Comparison of ENCODE assay signal across 18 cellular contexts in the genomic region with DNA sequence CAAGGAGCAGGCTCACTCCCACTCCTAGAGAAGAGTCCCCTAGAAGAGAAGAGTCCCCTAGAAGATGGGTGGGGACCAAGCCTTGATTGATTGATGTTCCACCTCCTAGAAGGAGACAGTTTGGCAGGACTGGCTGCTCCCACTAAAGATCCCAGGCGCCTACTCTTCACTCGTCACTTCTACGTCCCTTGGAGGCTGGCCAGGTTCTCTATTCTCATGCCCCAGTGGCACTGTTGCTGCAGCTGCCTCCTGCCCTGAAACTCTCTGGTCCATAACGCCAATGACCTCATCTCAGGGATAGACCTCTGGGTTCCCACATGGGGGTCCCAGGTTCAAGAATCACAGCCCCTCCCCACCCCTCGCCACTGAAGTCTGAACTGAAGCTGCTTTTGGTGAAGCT.
"Had no signal": no experiment of that assay in that cellular context is flagged by ENCODE, and none has a peak within 500 bp of the region (broad histone marks: within the 10 kb centered on the region; RNA-seq: fewer than 3 reads in every experiment).

No MANE protein-coding gene starts in this region.

- DNase-seq: activated CD4-positive, alpha-beta T cell treated with anti-CD3 and anti-CD28 coated beads, Interleukin-2, amount 50 U/mL, for 48 hours; activated CD8-positive, alpha-beta memory T cell treated with anti-CD3 and anti-CD28 coated beads, Interleukin-2, amount 10 ng/mL, durations not matched to agents 7 days and 5 days; activated gamma-delta T cell; activated T-cell treated with anti-CD3 and anti-CD28 coated beads, Interleukin-2, amount 50 U/mL, for 4 hours; amygdala; dermis blood vessel endothelial cell; effector memory CD4-positive, alpha-beta T cell; heart left ventricle; kidney; left lung; T-helper 1 cell; T-helper 9 cell; testis; upper lobe of left lung had no signal

- H3K9me3 Mint-ChIP-seq: activated T-cell treated with anti-CD3 and anti-CD28 coated beads, Interleukin-2, amount 50 U/mL, for 4 hours had no signal

- H3K4me1 Mint-ChIP-seq: neural progenitor cell had no signal

- H3K4me3 Mint-ChIP-seq: activated T-cell treated with anti-CD3 and anti-CD28 coated beads, Interleukin-2, amount 50 U/mL, for 4 hours; mesothelial cell of epicardium; neural progenitor cell had no signal

- H3K36me3 Mint-ChIP-seq: neural progenitor cell had no signal

- ATAC-seq: activated CD8-positive, alpha-beta memory T cell treated with anti-CD3 and anti-CD28 coated beads, Interleukin-2, amount 10 ng/mL, durations not matched to agents 7 days and 5 days; activated T-cell treated with anti-CD3 and anti-CD28 coated beads, Interleukin-2, amount 50 U/mL, for 4 hours; gastroesophageal sphincter; left lung had no signal

- H3K27ac Mint-ChIP-seq: activated CD8-positive, alpha-beta memory T cell treated with anti-CD3 and anti-CD28 coated beads, Interleukin-2, amount 10 ng/mL, durations not matched to agents 7 days and 5 days; mesothelial cell of epicardium had no signal

- H3K27me3 Mint-ChIP-seq: activated CD8-positive, alpha-beta memory T cell treated with anti-CD3 and anti-CD28 coated beads, Interleukin-2, amount 10 ng/mL, durations not matched to agents 7 days and 5 days; activated naive CD8-positive, alpha-beta T cell had no signal
